In the genomic region with DNA sequence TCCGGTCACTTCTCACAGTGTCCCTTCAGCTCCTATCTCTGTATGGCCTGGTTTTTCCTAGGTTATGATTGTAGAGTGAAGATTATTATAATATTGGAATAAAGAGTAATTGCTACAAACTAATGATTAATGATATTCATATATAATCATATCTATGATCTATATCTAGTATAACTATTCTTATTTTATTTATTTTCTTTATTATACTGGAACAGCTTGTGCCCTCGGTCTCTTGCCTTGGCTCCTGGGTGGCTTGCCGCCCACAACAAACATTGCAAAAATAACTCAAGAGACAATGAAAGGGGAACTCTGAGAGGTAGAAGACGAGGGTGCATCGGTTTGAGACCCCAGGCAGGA, we compare ENCODE assay signal across 8 cellular contexts. TPM values are rescaled to one million over a fixed set of nuclear protein-coding genes. Genes with fewer than 3 reads are reported as not detected.
DNase-seq lines count a peak whose midpoint lies in the region; ATAC-seq, FAIRE-seq and TF ChIP-seq lines count a peak whose summit lies in the region.
"Not testable (repeated sequence)": the region's sequence is repeated elsewhere in the genome, so short reads cannot be mapped to it uniquely, and the experiment has no call there.

No MANE protein-coding gene starts in this region.

- POLR2A ChIA-PET in T-cell (lab: Charles Lee); HepG2 (lab: Yijun Ruan, JAX): not testable (repeated sequence)

- peak overlapping the region; percentile 83 for H3K9ac ChIP-seq in HepG2 (ENCODE audit: insufficient read depth, low read depth, low read length)
- H3K9ac ChIP-seq in subcutaneous abdominal adipose tissue (ENCODE audit: low read length in 5 of 5): not testable (repeated sequence)

- not testable (repeated sequence) for TF ChIP-seq POLR2A in HepG2 (IDR thresholded peaks at IDR 0.05; ENCODE audit: insufficient read depth in 1 of 2, low read depth in 2 of 2, low read length in 2 of 2)

- not testable (repeated sequence) for H3K4me1 Mint-ChIP-seq in HFFc6 (ENCODE audit: low read depth); dendritic cell treated with granulocyte-macrophage colony-stimulating factor and Interleukin-4, amounts not matched to agents 40 ng/mL and 50 ng/mL, for 4 days (ENCODE audit: low read depth)
- peaks cover 8 to 18% (median 11%) of the 10 kb centered on the region in 3 donors for H3K4me1 Mint-ChIP-seq in T-cell
- H3K4me1 Mint-ChIP-seq in activated naive CD4-positive, alpha-beta T cell treated with anti-CD3 and anti-CD28 coated beads, Interleukin-2, amount 50 U/mL, for 24 hours: peaks cover 35% of the 10 kb centered on the region

- not testable (repeated sequence) for ATAC-seq in T-cell (replicated peaks in 1 of 4); HepG2

- H3K36me3 Mint-ChIP-seq in HFFc6 (ENCODE audit: low read depth); T-cell; activated naive CD4-positive, alpha-beta T cell treated with anti-CD3 and anti-CD28 coated beads, Interleukin-2, amount 50 U/mL, for 24 hours; dendritic cell treated with granulocyte-macrophage colony-stimulating factor and Interleukin-4, amounts not matched to agents 40 ng/mL and 50 ng/mL, for 4 days (ENCODE audit: low read depth): not testable (repeated sequence)

- H3K4me1 ChIP-seq in HepG2 (ENCODE audit: insufficient read depth, low read length) (peaks cover 17% of the 10 kb centered on the region; the same call in 1 of the 2 replicates), subcutaneous abdominal adipose tissue (ENCODE audit: control insufficient read depth in 5 of 5, insufficient read depth in 5 of 5, low read length in 5 of 5) (peaks cover 0 to 11% (median 7%) of the 10 kb centered on the region in 5 donors)
- H3K4me1 ChIP-seq in neutrophil (ENCODE audit: control insufficient read depth in 1 of 2, insufficient read depth in 1 of 2, low read depth in 1 of 2, low read length in 1 of 2): not testable (repeated sequence)

- not testable (repeated sequence) for TF ChIP-seq EP300 in HepG2 (IDR thresholded peaks at IDR 0.05; ENCODE audit: low read depth in 2 of 2, low read length in 2 of 2); HepG2 (CRISPR knock-in tag; IDR thresholded peaks at IDR 0.05; ENCODE audit: borderline replicate concordance)

- H2AFZ ChIP-seq in HepG2 (ENCODE audit: low read length): not testable (repeated sequence)

- H3K27ac Mint-ChIP-seq in HFFc6: not testable (repeated sequence)
- H3K27ac Mint-ChIP-seq in T-cell: peak overlapping the region; percentile 94 to 98
- H3K27ac Mint-ChIP-seq in activated naive CD4-positive, alpha-beta T cell treated with anti-CD3 and anti-CD28 coated beads, Interleukin-2, amount 50 U/mL, for 24 hours: peak overlapping the region; percentile 96
- H3K27ac Mint-ChIP-seq in dendritic cell treated with granulocyte-macrophage colony-stimulating factor and Interleukin-4, amounts not matched to agents 40 ng/mL and 50 ng/mL, for 4 days: peak overlapping the region; percentile 95

- not testable (repeated sequence) for H3K27me3 Mint-ChIP-seq in HFFc6 (ENCODE audit: insufficient read depth); T-cell; activated naive CD4-positive, alpha-beta T cell treated with anti-CD3 and anti-CD28 coated beads, Interleukin-2, amount 50 U/mL, for 24 hours; dendritic cell treated with granulocyte-macrophage colony-stimulating factor and Interleukin-4, amounts not matched to agents 40 ng/mL and 50 ng/mL, for 4 days

- DNase-seq in AG10803 (ENCODE audit: low read depth); HFFc6; T-cell; HepG2 (ENCODE audit: low spot score): not testable (repeated sequence)

- not testable (repeated sequence) for BruUV-seq in HepG2 (replicated peaks; lab: Mats Ljungman, UMichigan)

- not testable (repeated sequence) for H3K9me3 Mint-ChIP-seq in HFFc6; T-cell; activated naive CD4-positive, alpha-beta T cell treated with anti-CD3 and anti-CD28 coated beads, Interleukin-2, amount 50 U/mL, for 24 hours; dendritic cell treated with granulocyte-macrophage colony-stimulating factor and Interleukin-4, amounts not matched to agents 40 ng/mL and 50 ng/mL, for 4 days

- in situ Hi-C loops in HepG2 (cut with HindIII; ENCODE audit: extremely low pct_ligation_motif_present, low pct_unique_long_range_greater_than_20kb): not testable (repeated sequence)

- 13% methylated on average over 5 of the region's 5 CpGs for WGBS in HepG2 (ENCODE audit: low lambda C conversion rate)

- H3K4me3 ChIP-seq in AG10803 (ENCODE audit: low read length) (peak overlapping the region; percentile 64; the same call in 1 of the 2 replicates), HepG2 (replicated peaks in 1 of 3; ENCODE audit: insufficient read depth in 1 of 3, low read depth in 2 of 3, low read length in 3 of 3) (peak overlapping the region in 1 of 3 experiments; percentile 82; a peak in 2 of 6 replicates), neutrophil (ENCODE audit: low read depth in 1 of 2, low read length in 1 of 2) (peak overlapping the region; percentile 73 to 74), subcutaneous abdominal adipose tissue (ENCODE audit: low read depth in 1 of 5, low read length in 5 of 5) (peak overlapping the region in 3 of 5 donors; percentile 75 to 87 (median 82))

- not testable (repeated sequence) for H3K9me3 ChIP-seq in HepG2 (ENCODE audit: low read length); neutrophil; subcutaneous abdominal adipose tissue (ENCODE audit: control insufficient read depth in 5 of 5, low read length in 5 of 5)

- peak overlapping the region; percentile 76; the same call in 1 of the 2 replicates for H3K4me2 ChIP-seq in HepG2 (ENCODE audit: low read depth, low read length)

- H3K79me2 ChIP-seq in HepG2 (ENCODE audit: insufficient read depth, low read length): not testable (repeated sequence)

- H4K20me1 ChIP-seq in HepG2 (ENCODE audit: insufficient read depth, low read length): not testable (repeated sequence)

- not testable (repeated sequence) for TF ChIP-seq RAD21 in HepG2 (CRISPR knock-in tag; IDR thresholded peaks at IDR 0.05)

- not testable (repeated sequence) for H3K4me3 Mint-ChIP-seq in HFFc6; dendritic cell treated with granulocyte-macrophage colony-stimulating factor and Interleukin-4, amounts not matched to agents 40 ng/mL and 50 ng/mL, for 4 days
- H3K4me3 Mint-ChIP-seq in T-cell: peak overlapping the region; percentile 93 to 95 (median 94)
- H3K4me3 Mint-ChIP-seq in activated naive CD4-positive, alpha-beta T cell treated with anti-CD3 and anti-CD28 coated beads, Interleukin-2, amount 50 U/mL, for 24 hours: peak overlapping the region; percentile 90

- CTCF ChIA-PET in T-cell (lab: Charles Lee): interaction anchor here in 1 of 2 donors (2.1 kb wide), 1 partner anchor 122 kb away, joined by 13 read pairs; a partner anchor contains a TSS
- CTCF ChIA-PET in HepG2 (lab: Yijun Ruan, JAX; ENCODE audit: low intra/inter-chr PET ratio, low total read pairs): not testable (repeated sequence)

- H3K27ac ChIP-seq in HepG2 (ENCODE audit: extremely low read length, insufficient read depth, low read length): not testable (repeated sequence)
- H3K27ac ChIP-seq in neutrophil (peak overlapping the region; percentile 88), subcutaneous abdominal adipose tissue (ENCODE audit: low read depth, low read length) (peak overlapping the region; percentile 91)

- not testable (repeated sequence) for H3K36me3 ChIP-seq in HepG2 (replicated peaks in 1 of 2; ENCODE audit: control insufficient read depth in 1 of 2, insufficient read depth in 2 of 2, low read length in 2 of 2); neutrophil; subcutaneous abdominal adipose tissue (ENCODE audit: control insufficient read depth in 5 of 5, insufficient read depth in 5 of 5, low read length in 5 of 5)

- TF ChIP-seq CTCF in AG10803 (conservative IDR thresholded peaks at IDR 0.05; ENCODE audit: low read length); HepG2 (CRISPR knock-in tag; IDR thresholded peaks at IDR 0.05); neutrophil (IDR thresholded peaks at IDR 0.05): not testable (repeated sequence)
- TF ChIP-seq CTCF in HFFc6 (IDR thresholded peaks at IDR 0.05): peak; percentile 59

- H3K27me3 ChIP-seq in HepG2 (ENCODE audit: control insufficient read depth in 1 of 2, insufficient read depth in 2 of 2, low read length in 2 of 2); neutrophil; subcutaneous abdominal adipose tissue (ENCODE audit: control insufficient read depth in 5 of 5, insufficient read depth in 4 of 5, low read length in 5 of 5): not testable (repeated sequence)

- intact Hi-C loops in dendritic cell treated with granulocyte-macrophage colony-stimulating factor and Interleukin-4, amounts not matched to agents 40 ng/mL and 50 ng/mL, for 4 days (cut with micrococcal nuclease); HepG2 (cut with micrococcal nuclease; ENCODE audit: unreplicated experiment): not testable (repeated sequence)

- FAIRE-seq in HepG2 (lab: Jason Lieb, UNC): not testable (repeated sequence)

RNA-seq across cellular contexts. Expression of a gene that starts 48.6 kb away (rescaled TPM):
- total RNA-seq in HFFc6 (2021; fragmentation: NEBNext Ultra II Directional; extraction: Animal tissue kit (Norgen Biotek cat#: 25700)): 1 to 10 TPM; 7.2 to 8.7 (median 8.3) TPM
- total RNA-seq in T-cell (10 to 100 TPM; 21.5 to 56.9 (median 42.9) TPM), HepG2 (2016; rRNA removed; fragmentation: Illumina TruSeq; extraction: Trizol) (2.6 and 4.0 TPM in 2 replicates)
- total RNA-seq in HepG2 (2016; cell fraction: cytosol; rRNA removed; fragmentation: Illumina TruSeq; extraction: Trizol; ENCODE audit: low read depth): 2.6 and 3.3 TPM in 2 replicates
- 2.7 and 3.4 TPM in 2 replicates for total RNA-seq in HepG2 (2016; cell fraction: insoluble cytoplasmic fraction; rRNA removed; fragmentation: Illumina TruSeq; extraction: Trizol)
- total RNA-seq in HepG2 (2016; cell fraction: membrane; rRNA removed; fragmentation: Illumina TruSeq; extraction: Trizol): 5.1 and 6.1 TPM in 2 replicates
- 2.0 TPM in 2 replicates for total RNA-seq in HepG2 (2016; cell fraction: nucleus; rRNA removed; fragmentation: Illumina TruSeq; extraction: Trizol)
- 2.7 and 3.2 TPM in 2 replicates for polyA plus RNA-seq in HepG2 (2011; rRNA removed)
- 2.1 and 2.9 TPM in 2 replicates for polyA plus RNA-seq in HepG2 (2011; cell fraction: cytosol; rRNA removed)
- 0.88 and 1.4 TPM in 2 replicates for polyA plus RNA-seq in HepG2 (2011; cell fraction: nucleus; rRNA removed)
- 2.3 and 2.6 TPM in 2 replicates for polyA plus RNA-seq in HepG2 (2012)
- polyA plus RNA-seq in HepG2 (2016; cell fraction: cytosol; fragmentation: Illumina TruSeq; extraction: Trizol; ENCODE audit: low read depth): 2.8 and 4.0 TPM in 2 replicates
- 5.4 and 8.8 TPM in 2 replicates for polyA plus RNA-seq in HepG2 (2016; cell fraction: insoluble cytoplasmic fraction; fragmentation: Illumina TruSeq; extraction: Trizol; ENCODE audit: low read depth)
- 5.4 and 6.5 TPM in 2 replicates for polyA plus RNA-seq in HepG2 (2016; cell fraction: membrane; fragmentation: Illumina TruSeq; extraction: Trizol; ENCODE audit: low read depth)
- 2.5 and 2.8 TPM in 2 replicates for polyA plus RNA-seq in HepG2 (2016; cell fraction: nucleus; fragmentation: Illumina TruSeq; extraction: Trizol; ENCODE audit: insufficient read depth, low read depth)
- polyA minus RNA-seq in HepG2 (2011; rRNA and poly(A)+ RNA removed; ENCODE audit: low replicate concordance): 3.3 and 13.1 TPM in 2 replicates
- polyA minus RNA-seq in HepG2 (2011; cell fraction: cytosol; rRNA and poly(A)+ RNA removed): 2.7 and 3.2 TPM in 2 replicates
- 1.7 and 2.2 TPM in 2 replicates for polyA minus RNA-seq in HepG2 (2011; cell fraction: nucleus; rRNA and poly(A)+ RNA removed)
